27 cellular contexts compared by ENCODE assay signal in genomic region chr2:53944542-53944941, GRCh38.
"Had no signal": no experiment of that assay in that cellular context is flagged by ENCODE, and none has a peak within 500 bp of the region (broad histone marks: within the 10 kb centered on the region; RNA-seq: fewer than 3 reads in every experiment).

No MANE protein-coding gene starts in this region.

- H3K4me2 ChIP-seq: hepatocyte had no signal

- ATAC-seq: esophagus mucosa; gastroesophageal sphincter; heart left ventricle; left colon; left ventricle myocardium superior; lower lobe of right lung; naive thymus-derived CD8-positive, alpha-beta T cell; right cardiac atrium; stimulated activated memory B cell treated with anti-CD40 and anti-IgM and Interleukin-4, amounts not matched to agents 10 μg/mL and 1 μg/mL and 100 μg/mL, for 72 hours; stimulated activated naive CD8-positive, alpha-beta T cell treated with anti-CD3 and anti-CD28 coated beads, Interleukin-15, Interleukin-2, amounts not matched to agents 100 U/mL and 50 U/mL, for 24 hours had no signal

- FAIRE-seq: colon had no signal

- DNase-seq: effector CD8-positive, alpha-beta T cell; endodermal cell; foreskin fibroblast; heart left ventricle; islet precursor cell; kidney glomerular epithelial cell; left colon; left ventricle myocardium superior; lower lobe of right lung; naive thymus-derived CD8-positive, alpha-beta T cell; nephron progenitor cell; nucleus accumbens; right cardiac atrium; sigmoid colon; spleen; stimulated activated CD4-positive, alpha-beta T cell treated with anti-CD3 and anti-CD28 coated beads, Interleukin-4, amount 100 ng/mL, for 4 hours; stimulated activated naive CD8-positive, alpha-beta T cell treated with anti-CD3 and anti-CD28 coated beads, Interleukin-15, Interleukin-2, amounts not matched to agents 100 U/mL and 50 U/mL, for 24 hours; substantia nigra; testis; tibial artery had no signal

- H2AFZ ChIP-seq: hepatocyte had no signal

- H3K4me3 ChIP-seq: gastroesophageal sphincter, heart left ventricle, hepatocyte, lower lobe of right lung, prostate gland, sigmoid colon, spleen, testis, tibial artery had no signal

- H3K27me3 ChIP-seq: gastroesophageal sphincter, heart left ventricle, hepatocyte, sigmoid colon, spleen, testis, tibial artery had no signal

- H3K9me3 ChIP-seq: gastroesophageal sphincter, heart left ventricle, lower lobe of right lung, prostate gland, sigmoid colon, spleen, testis, tibial artery had no signal

- H3K27ac ChIP-seq: epithelial cell of prostate, gastroesophageal sphincter, hepatocyte, lower lobe of right lung, prostate gland, sigmoid colon had no signal

- H3K4me1 ChIP-seq: lower lobe of right lung, prostate gland had no signal
